In the genomic region with DNA sequence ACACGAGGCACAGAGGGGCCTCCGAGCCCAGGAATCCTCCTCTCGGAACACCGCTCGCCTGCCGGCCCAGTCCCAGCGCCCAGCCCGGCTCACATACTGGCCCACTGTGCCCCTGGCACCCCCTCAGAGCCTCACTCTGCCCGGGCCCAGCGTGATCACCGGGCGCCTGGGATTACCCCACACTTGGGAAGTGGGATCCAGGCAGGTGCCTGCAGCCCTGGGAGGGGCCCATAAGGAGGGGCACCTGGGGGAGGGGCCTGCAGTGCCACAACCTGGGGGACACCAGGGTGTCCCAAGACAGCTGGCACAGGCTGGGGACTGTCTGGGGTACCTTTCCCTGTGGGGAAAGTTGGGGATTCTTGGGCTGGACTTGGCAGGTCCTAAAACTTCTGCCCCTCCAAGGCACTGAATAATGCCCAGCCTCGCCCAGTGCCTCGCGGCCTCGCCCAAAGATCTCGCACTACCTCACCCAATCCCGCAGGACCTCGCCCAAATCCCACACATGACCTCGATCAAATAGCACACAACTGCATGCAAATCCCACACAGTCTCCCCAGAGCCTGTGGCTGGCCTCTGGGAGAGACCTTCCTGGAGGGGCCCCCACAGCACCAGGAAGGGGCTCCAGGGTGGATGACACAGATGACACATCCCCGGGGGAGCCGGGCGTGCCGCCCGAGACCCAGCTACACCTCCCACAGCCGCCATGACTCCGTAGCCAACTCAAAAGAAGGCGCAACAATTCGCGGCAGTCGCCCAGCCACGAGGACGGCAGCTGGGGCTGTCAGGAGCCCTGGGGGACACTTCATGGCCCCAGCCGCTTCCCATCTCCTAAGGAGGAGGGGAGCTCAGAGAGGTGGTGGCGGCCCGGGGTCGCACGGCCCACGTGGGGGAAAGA, we compare ENCODE assay signal across 1 cellular context.
TF ChIP-seq lines count a peak whose summit lies in the region.

No MANE protein-coding gene starts in this region.

TF ChIP-seq in H1, 55 proteins besides CTCF, POLR2A, EP300 and RAD21:
- TF ChIP-seq BRCA1 (IDR thresholded peaks at IDR 0.05; ENCODE audit: low read depth, low read length) (no peak), ZNF274 (IDR thresholded peaks at IDR 0.05; ENCODE audit: borderline replicate concordance, extremely low read depth, low read length) (no peak), SIRT6 (IDR thresholded peaks at IDR 0.05; ENCODE audit: low read length) (no peak), CHD2 (IDR thresholded peaks at IDR 0.05; ENCODE audit: low read length) (no peak), CBX5 (IDR thresholded peaks at IDR 0.05; ENCODE audit: low read depth, low read length) (no peak), FOSL1 (IDR thresholded peaks at IDR 0.05; ENCODE audit: insufficient read depth, low read depth, low read length) (no peak), KDM5A (IDR thresholded peaks at IDR 0.05; ENCODE audit: low read length) (no peak), CHD1 (IDR thresholded peaks at IDR 0.05; ENCODE audit: low read depth, low read length) (no peak), CREB1 (IDR thresholded peaks at IDR 0.05) (no peak), SP4 (IDR thresholded peaks at IDR 0.05; ENCODE audit: low read length) (no peak), SIX5 (IDR thresholded peaks at IDR 0.05; ENCODE audit: low read depth, low read length) (no peak), SUZ12 (IDR thresholded peaks at IDR 0.05; ENCODE audit: low read length) (no peak), RBBP5 (IDR thresholded peaks at IDR 0.05; ENCODE audit: borderline replicate concordance, low read depth, low read length) (no peak), TEAD4 (IDR thresholded peaks at IDR 0.05; ENCODE audit: low read depth, low read length) (no peak), CBX8 (IDR thresholded peaks at IDR 0.05; ENCODE audit: borderline replicate concordance, low read depth, low read length) (no peak), ASH2L (IDR thresholded peaks at IDR 0.05; ENCODE audit: low read length) (no peak), PHF8 (conservative IDR thresholded peaks at IDR 0.05; ENCODE audit: low read depth, low read length) (no peak)
- TF ChIP-seq, protein P1, sequence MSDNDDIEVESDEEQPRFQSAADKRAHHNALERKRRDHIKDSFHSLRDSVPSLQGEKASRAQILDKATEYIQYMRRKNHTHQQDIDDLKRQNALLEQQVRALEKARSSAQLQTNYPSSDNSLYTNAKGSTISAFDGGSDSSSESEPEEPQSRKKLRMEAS (IDR thresholded peaks at IDR 0.05), result no peak
